ENCODE assay signal across 18 cellular contexts in genomic region chr18:78788161-78788560, GRCh38.
DNase-seq lines count a peak whose midpoint lies in the region; ATAC-seq and TF ChIP-seq lines count a peak whose summit lies in the region.
"Had no signal": no experiment of that assay in that cellular context is flagged by ENCODE, and none has a peak within 500 bp of the region (broad histone marks: within the 10 kb centered on the region; RNA-seq: fewer than 3 reads in every experiment).

No MANE protein-coding gene starts in this region.

- H3K4me1 ChIP-seq in right atrium auricular region: no peaks in the 10 kb centered on the region
- H3K4me1 ChIP-seq in neuronal stem cell (ENCODE audit: control insufficient read depth in 2 of 2, insufficient read depth in 1 of 2, low read depth in 1 of 2, low read length in 2 of 2): no peaks in the 10 kb centered on the region
- no peaks in the 10 kb centered on the region for H3K4me1 ChIP-seq in spleen
- H3K4me1 ChIP-seq: BLaER1, Caco-2 had no signal

- no peaks in the 10 kb centered on the region for H3K9me3 ChIP-seq in right atrium auricular region
- H3K9me3 ChIP-seq in neuronal stem cell (replicated peaks in 1 of 2; ENCODE audit: control insufficient read depth in 2 of 2, insufficient read depth in 1 of 2, low read depth in 1 of 2, low read length in 2 of 2): peaks cover 0 to 2% of the 10 kb centered on the region in 2 donors
- H3K9me3 ChIP-seq in spleen: no peaks in the 10 kb centered on the region
- H3K9me3 ChIP-seq: BLaER1, Caco-2 had no signal

- H4K91ac ChIP-seq in neuronal stem cell (ENCODE audit: low read depth, low read length, poor library complexity): no peak overlapping the region

- intact Hi-C loops in cardiac septum (cut with DNase I) (no loop called here), spleen (cut with DNase I; ENCODE audit: low total_unique reads) (no loop called here)

- H3K79me1 ChIP-seq in neuronal stem cell (ENCODE audit: low read depth, low read length): no peaks in the 10 kb centered on the region

- DNase-seq in cardiac septum (ENCODE audit: low spot score) (peak; percentile 53), right atrium auricular region (ENCODE audit: low spot score) (no peak), neuronal stem cell (ENCODE audit: low spot score) (no peak), spleen (peak; percentile 73), NCI-H146 treated with DMSO at 0.1 percent for 48 hours (lab: John Stamatoyannopoulos, UW; ENCODE audit: unreplicated experiment) (no peak)
- DNase-seq in naive thymus-derived CD8-positive, alpha-beta T cell: no peak
- DNase-seq: Caco-2; CD4-positive, CD25-positive, alpha-beta regulatory T cell; CD8-positive, alpha-beta T cell; DMS153; DND-41; GM23248; H7; HCEC 1CT had no signal

- TF ChIP-seq POLR2A in spleen (IDR thresholded peaks at IDR 0.05): no peak

- ATAC-seq in naive thymus-derived CD8-positive, alpha-beta T cell: no peak
- ATAC-seq in HG03460 (IDR thresholded peaks at IDR 0.05; ENCODE audit: unreplicated experiment): no peak
- ATAC-seq: CD8-positive, alpha-beta T cell had no signal

- H2BK12ac ChIP-seq in neuronal stem cell (ENCODE audit: low read length): no peak overlapping the region

- no peaks in the 10 kb centered on the region for H3K27me3 ChIP-seq in right atrium auricular region
- no peaks in the 10 kb centered on the region for H3K27me3 ChIP-seq in neuronal stem cell (ENCODE audit: control insufficient read depth in 3 of 3, insufficient read depth in 3 of 3, low read depth in 1 of 3, low read length in 3 of 3)
- H3K27me3 ChIP-seq in spleen (replicated peaks in 1 of 7): no peaks in the 10 kb centered on the region
- H3K27me3 ChIP-seq: BLaER1 had no signal

- no peak overlapping the region for H2BK15ac ChIP-seq in neuronal stem cell (ENCODE audit: low read length)

- H3K9ac ChIP-seq in neuronal stem cell (ENCODE audit: low read depth, low read length, poor library complexity): peak overlapping the region; percentile 18
- H3K9ac ChIP-seq: BLaER1, GM23248 had no signal

- H3K36me3 ChIP-seq in right atrium auricular region (no peaks in the 10 kb centered on the region), neuronal stem cell (replicated peaks in 1 of 2; ENCODE audit: control insufficient read depth in 2 of 2, insufficient read depth in 2 of 2, low read length in 2 of 2) (no peaks in the 10 kb centered on the region), spleen (no peaks in the 10 kb centered on the region)
- H3K36me3 ChIP-seq: BLaER1 had no signal

- H3K36me3 Mint-ChIP-seq in naive thymus-derived CD8-positive, alpha-beta T cell: no peaks in the 10 kb centered on the region
- H3K36me3 Mint-ChIP-seq: CD4-positive, CD25-positive, alpha-beta regulatory T cell; CD8-positive, alpha-beta T cell had no signal

- peak overlapping the region; percentile 71 for H3K23ac ChIP-seq in neuronal stem cell (ENCODE audit: low read depth, low read length, poor library complexity)

- no peak overlapping the region for H2AK5ac ChIP-seq in neuronal stem cell (ENCODE audit: low read depth, low read length)

- no peak overlapping the region for H3K4me2 ChIP-seq in neuronal stem cell (ENCODE audit: insufficient read depth, low read length, poor library complexity, severe bottlenecking)
- H3K4me2 ChIP-seq: BLaER1 had no signal

- H4K8ac ChIP-seq in neuronal stem cell (ENCODE audit: low read depth, low read length): peak overlapping the region; percentile 48

- no CpG with 5 or more reads among the region's 14 CpGs for WGBS in neuronal stem cell (ENCODE audit: extremely low coverage in 2 of 2, insufficient read length in 2 of 2, insufficient replicate concordance in 1 of 2), 2 donors
- WGBS in spleen, 5 donors: 81 to 91% (median 82%) methylated on average over 13 to 14 of the region's 14 CpGs

- H3K27ac ChIP-seq in right atrium auricular region (no peak overlapping the region), neuronal stem cell (replicated peaks; ENCODE audit: low read length) (no peak overlapping the region), spleen (no peak overlapping the region)
- H3K27ac ChIP-seq: BLaER1, C4-2B, GM23248 had no signal

- H3K4me3 Mint-ChIP-seq in naive thymus-derived CD8-positive, alpha-beta T cell: no peak overlapping the region
- H3K4me3 Mint-ChIP-seq: B cell; CD4-positive, CD25-positive, alpha-beta regulatory T cell; CD8-positive, alpha-beta T cell had no signal

- H3K4me3 ChIP-seq in right atrium auricular region: no peak overlapping the region
- no peak overlapping the region for H3K4me3 ChIP-seq in neuronal stem cell (ENCODE audit: low read length in 2 of 2)
- H3K4me3 ChIP-seq in spleen: no peak overlapping the region
- H3K4me3 ChIP-seq: BLaER1, GM23248 had no signal

- POLR2A ChIA-PET in naive thymus-derived CD8-positive, alpha-beta T cell (lab: Charles Lee): no interaction called here

- H3K4ac ChIP-seq in neuronal stem cell (ENCODE audit: low read length): peak overlapping the region; percentile 26

- peak overlapping the region; percentile 78 for H3K18ac ChIP-seq in neuronal stem cell (ENCODE audit: low read length)

- peaks cover 0 to 2% (median 0%) of the 10 kb centered on the region in 9 donors for H3K9me3 Mint-ChIP-seq in naive thymus-derived CD8-positive, alpha-beta T cell
- H3K9me3 Mint-ChIP-seq: CD8-positive, alpha-beta T cell had no signal

- peak overlapping the region; percentile 84 for H3K14ac ChIP-seq in neuronal stem cell (ENCODE audit: low read length)

- no peak overlapping the region for H3K27ac Mint-ChIP-seq in naive thymus-derived CD8-positive, alpha-beta T cell
- H3K27ac Mint-ChIP-seq: B cell; CD4-positive, CD25-positive, alpha-beta regulatory T cell; CD8-positive, alpha-beta T cell had no signal

- H2BK120ac ChIP-seq in neuronal stem cell (ENCODE audit: low read depth, low read length): no peak overlapping the region

- H2AFZ ChIP-seq in neuronal stem cell (ENCODE audit: low read length): no peak overlapping the region
- H2AFZ ChIP-seq: GM23248 had no signal

- H2BK5ac ChIP-seq in neuronal stem cell (ENCODE audit: low read length): no peak overlapping the region

- H3K27me3 Mint-ChIP-seq in naive thymus-derived CD8-positive, alpha-beta T cell: peaks cover 0 to 16% (median 0%) of the 10 kb centered on the region in 5 donors
- H3K27me3 Mint-ChIP-seq: B cell; CD4-positive, CD25-positive, alpha-beta regulatory T cell had no signal

- no peaks in the 10 kb centered on the region for H3K4me1 Mint-ChIP-seq in naive thymus-derived CD8-positive, alpha-beta T cell
- H3K4me1 Mint-ChIP-seq: B cell; CD4-positive, CD25-positive, alpha-beta regulatory T cell had no signal

- no peak for TF ChIP-seq CTCF in right atrium auricular region (IDR thresholded peaks at IDR 0.05)
- TF ChIP-seq CTCF in spleen (IDR thresholded peaks at IDR 0.05 in 8 of 11, conservative IDR thresholded peaks at IDR 0.05 in 3 of 11): no peak

Comparison
In these comparisons a context has a peak if more than half of its experiments do, and no peak if none do; other contexts are left out.
1. DNase-seq: peak in cardiac septum (single experiment) and spleen (single experiment); none in right atrium auricular region (single experiment), neuronal stem cell (single experiment), naive thymus-derived CD8-positive, alpha-beta T cell (0 of 10) and NCI-H146 treated with DMSO at 0.1 percent for 48 hours (single experiment).